ENCODE assay signal across 7 cellular contexts in the genomic region with DNA sequence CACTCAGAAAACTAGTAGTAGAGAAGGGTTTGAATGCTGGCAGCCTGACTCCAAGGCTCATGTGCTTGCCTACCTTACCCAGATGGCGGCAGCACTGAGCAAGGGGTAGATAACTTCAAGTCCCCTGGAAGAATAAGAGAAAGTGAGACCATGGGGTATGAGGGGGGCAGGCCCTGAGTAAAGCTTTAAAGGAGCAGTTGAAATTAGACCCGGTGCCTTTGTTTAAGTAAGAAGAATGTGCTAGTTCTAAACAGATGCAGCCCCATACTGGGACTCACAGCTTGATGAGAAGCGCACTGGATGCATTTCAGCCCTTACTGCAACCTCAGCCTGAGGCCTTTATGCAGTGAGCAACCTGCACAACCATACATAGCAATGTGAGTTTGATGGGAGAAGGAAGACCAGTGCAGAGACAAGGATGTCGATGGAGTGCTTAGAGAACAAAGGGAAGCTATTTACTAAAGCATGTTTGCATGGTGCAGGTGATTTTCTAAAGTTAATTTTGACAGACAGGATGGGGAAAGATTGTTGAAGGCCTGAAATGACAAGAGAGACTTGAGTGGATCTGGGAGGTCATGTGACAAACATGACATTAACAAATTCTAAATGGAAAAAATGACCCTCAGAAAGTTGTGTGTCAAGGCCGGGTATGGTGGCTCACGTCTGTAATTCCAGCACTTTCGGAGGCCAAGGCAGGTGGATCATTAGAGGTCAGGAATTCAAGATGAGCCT. TPM values are rescaled to one million over a fixed set of nuclear protein-coding genes. Genes with fewer than 3 reads are reported as not detected.
DNase-seq lines count a peak whose midpoint lies in the region; ATAC-seq lines count a peak whose summit lies in the region.

No MANE protein-coding gene starts in this region.

- peak overlapping the region; percentile 68 for H3K4me3 Mint-ChIP-seq in activated CD8-positive, alpha-beta T cell treated with anti-CD3 and anti-CD28 coated beads, Interleukin-2, amount 10 ng/mL, durations not matched to agents 7 days and 5 days

- H3K36me3 ChIP-seq in KOPT-K1 (ENCODE audit: insufficient read depth, low read length): peaks cover 31% of the 10 kb centered on the region

- POLR2A ChIA-PET in activated CD8-positive, alpha-beta T cell treated with anti-CD3 and anti-CD28 coated beads, Interleukin-2, amount 10 ng/mL, durations not matched to agents 7 days and 5 days (lab: Charles Lee): interaction anchor here (0.7 to 2.6 kb wide), 10 partner anchors 9 to 111 kb away, joined by 3 to 18 read pairs (median 7); partner anchors contain the start of gene TMA7B

- peak overlapping the region; percentile 85 for H3K27ac Mint-ChIP-seq in activated CD8-positive, alpha-beta T cell treated with anti-CD3 and anti-CD28 coated beads, Interleukin-2, amount 10 ng/mL, durations not matched to agents 7 days and 5 days

- no peaks in the 10 kb centered on the region for H3K9me3 Mint-ChIP-seq in activated CD8-positive, alpha-beta T cell treated with anti-CD3 and anti-CD28 coated beads, Interleukin-2, amount 10 ng/mL, durations not matched to agents 7 days and 5 days (ENCODE audit: insufficient read depth)

- peak; percentile 40 for ATAC-seq in activated CD8-positive, alpha-beta T cell treated with anti-CD3 and anti-CD28 coated beads, Interleukin-2, amount 10 ng/mL, durations not matched to agents 7 days and 5 days
- no peak for ATAC-seq in HG02623 (IDR thresholded peaks at IDR 0.05; ENCODE audit: unreplicated experiment)

- no peaks in the 10 kb centered on the region for H3K27me3 Mint-ChIP-seq in activated CD8-positive, alpha-beta T cell treated with anti-CD3 and anti-CD28 coated beads, Interleukin-2, amount 10 ng/mL, durations not matched to agents 7 days and 5 days (ENCODE audit: low read depth)

- no peaks in the 10 kb centered on the region for H3K9me3 ChIP-seq in KOPT-K1 (ENCODE audit: insufficient read depth, low read length, poor library complexity, severe bottlenecking)

- DNase-seq in GM03348 (ENCODE audit: low spot score): peak; percentile 27
- peak; percentile 83 for DNase-seq in activated CD8-positive, alpha-beta T cell treated with anti-CD3 and anti-CD28 coated beads, Interleukin-2, amount 10 ng/mL, durations not matched to agents 7 days and 5 days
- peak; percentile 20 for DNase-seq in glomerular visceral epithelial cell (ENCODE audit: extremely low spot score)
- peak; percentile 41 for DNase-seq in stimulated activated CD8-positive, alpha-beta memory T cell treated with anti-CD3 and anti-CD28 coated beads, Interleukin-4, amount 100 ng/mL, for 24 hours (ENCODE audit: low read depth)
- DNase-seq in NCI-H774 (lab: John Stamatoyannopoulos, UW): no peak

- H3K4me1 Mint-ChIP-seq in activated CD8-positive, alpha-beta T cell treated with anti-CD3 and anti-CD28 coated beads, Interleukin-2, amount 10 ng/mL, durations not matched to agents 7 days and 5 days (ENCODE audit: low read depth): peaks cover 56% of the 10 kb centered on the region

- H3K27ac ChIP-seq in KOPT-K1 (ENCODE audit: low read depth, low read length, poor library complexity, severe bottlenecking): peak overlapping the region; percentile 99

- CTCF ChIA-PET in activated CD8-positive, alpha-beta T cell treated with anti-CD3 and anti-CD28 coated beads, Interleukin-2, amount 10 ng/mL, durations not matched to agents 7 days and 5 days (lab: Charles Lee): interaction anchor here (0.7 to 4.3 kb wide), 26 partner anchors 10 to 415 kb away, joined by 3 to 79 read pairs (median 7); partner anchors contain the start of genes GRAP2 and TMA7B

- peaks cover 57% of the 10 kb centered on the region for H3K36me3 Mint-ChIP-seq in activated CD8-positive, alpha-beta T cell treated with anti-CD3 and anti-CD28 coated beads, Interleukin-2, amount 10 ng/mL, durations not matched to agents 7 days and 5 days (ENCODE audit: low read depth)

RNA-seq across cellular contexts. Expression of gene TMA7B, which starts 27.1 kb away (rescaled TPM):
- 1 to 10 TPM; 8.6 to 8.7 TPM for total RNA-seq in activated CD8-positive, alpha-beta T cell treated with anti-CD3 and anti-CD28 coated beads, Interleukin-2, amount 10 ng/mL, durations not matched to agents 7 days and 5 days

RNA-seq across cellular contexts. Expression of gene GRAP2, which starts 32.2 kb away (rescaled TPM):
- total RNA-seq in activated CD8-positive, alpha-beta T cell treated with anti-CD3 and anti-CD28 coated beads, Interleukin-2, amount 10 ng/mL, durations not matched to agents 7 days and 5 days: 100 to 1,000 TPM; 235 to 239 TPM

RNA-seq across cellular contexts. Expression of gene ENTHD1, which starts 39.5 kb away (rescaled TPM):
- under 1 TPM in 1 of 2 experiments, not detected in 1; 0.11 TPM for total RNA-seq in activated CD8-positive, alpha-beta T cell treated with anti-CD3 and anti-CD28 coated beads, Interleukin-2, amount 10 ng/mL, durations not matched to agents 7 days and 5 days
